ENCODE assay signal across 31 cellular contexts in the genomic region with DNA sequence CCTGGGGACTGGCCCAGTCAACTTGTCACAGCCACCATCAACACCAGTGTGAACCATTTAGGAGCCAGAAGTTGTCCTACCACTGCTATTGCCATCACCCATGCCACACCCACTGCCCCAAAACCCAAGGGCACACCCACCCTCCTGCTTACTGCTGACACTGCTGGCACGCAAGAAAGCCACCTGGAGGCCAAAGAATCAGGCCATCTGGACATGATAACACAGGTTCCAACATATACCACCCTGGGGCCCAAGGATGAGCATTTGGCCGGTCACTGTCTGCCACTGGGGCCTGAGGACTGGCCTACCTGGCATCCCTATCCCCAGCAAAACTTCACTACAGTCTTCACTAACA.
"Had no signal": no experiment of that assay in that cellular context is flagged by ENCODE, and none has a peak within 500 bp of the region (broad histone marks: within the 10 kb centered on the region; RNA-seq: fewer than 3 reads in every experiment).

No MANE protein-coding gene starts in this region.

- H3K27ac ChIP-seq: brain microvascular endothelial cell, PC-9, SJCRH30, SK-N-MC, WERI-Rb-1 had no signal

- H3K36me3 Mint-ChIP-seq: activated CD4-positive, alpha-beta memory T cell treated with anti-CD3 and anti-CD28 coated beads for 36 hours; activated naive CD4-positive, alpha-beta T cell treated with anti-CD3 and anti-CD28 coated beads, Interleukin-2, amount 10 ng/mL, durations not matched to agents 7 days and 5 days; activated naive CD8-positive, alpha-beta T cell treated with anti-CD3 and anti-CD28 coated beads for 36 hours had no signal

- H3K27me3 ChIP-seq: brain microvascular endothelial cell, SJCRH30 had no signal

- H3K27ac Mint-ChIP-seq: activated CD4-positive, alpha-beta memory T cell treated with anti-CD3 and anti-CD28 coated beads for 36 hours; activated CD4-positive, alpha-beta T cell treated with anti-CD3 and anti-CD28 coated beads, Interleukin-2, amount 10 ng/mL, durations not matched to agents 7 days and 5 days; activated naive CD4-positive, alpha-beta T cell treated with anti-CD3 and anti-CD28 coated beads, Interleukin-2, amount 10 ng/mL, durations not matched to agents 7 days and 5 days; activated naive CD8-positive, alpha-beta T cell treated with anti-CD3 and anti-CD28 coated beads for 36 hours; activated T-helper 1 cell treated with anti-CD3 and anti-CD28 coated beads, Interleukin-12 subunit alpha, Interleukin-12 subunit beta, Interleukin-2, Interleukin-4 antibody, amounts not matched to agents 30 ng/mL and 10 ng/mL and 1 ng/mL, durations not matched to agents 14 hours and 24 hours and 36 hours had no signal

- H2AFZ ChIP-seq: PC-9 had no signal

- H3K9me3 ChIP-seq: SJCRH30 had no signal

- H3K4me2 ChIP-seq: PC-9 had no signal

- H3K36me3 ChIP-seq: brain microvascular endothelial cell, SJCRH30, WERI-Rb-1 had no signal

- DNase-seq: activated CD4-positive, alpha-beta memory T cell treated with anti-CD3 and anti-CD28 coated beads for 36 hours; activated CD4-positive, alpha-beta T cell treated with anti-CD3 and anti-CD28 coated beads, Interleukin-2, amount 10 ng/mL, durations not matched to agents 7 days and 5 days; activated CD8-positive, alpha-beta memory T cell treated with anti-CD3 and anti-CD28 coated beads, Interleukin-2, amount 50 U/mL, for 4 hours; activated gamma-delta T cell treated with Interleukin-2 at 50 U/mL for 16 hours; activated naive CD4-positive, alpha-beta T cell treated with anti-CD3 and anti-CD28 coated beads, Interleukin-2, amount 10 ng/mL, durations not matched to agents 7 days and 5 days; activated naive CD8-positive, alpha-beta T cell treated with anti-CD3 and anti-CD28 coated beads for 36 hours; activated T-cell treated with anti-CD3 and anti-CD28 coated beads for 4 hours; activated T-cell treated with anti-CD3 and anti-CD28 coated beads, Interleukin-2, amount 50 U/mL, for 4 hours; amniotic stem cell; aorta; brain microvascular endothelial cell; central memory CD4-positive, alpha-beta T cell; Kasumi-1; KBM-7; NCI-H1092 treated with DMSO at 0.1 percent for 48 hours; NCI-H1417; NCI-H146; NCI-H187; NCI-H2029 treated with DMSO at 0.1 percent for 48 hours; NCI-H2107; NCI-H2171; NCI-H510A; NCI-H526; NCI-H748 treated with DMSO at 0.1 percent for 48 hours; PC-9; SHP77; T1000; WERI-Rb-1 had no signal

- H3K27me3 Mint-ChIP-seq: activated naive CD4-positive, alpha-beta T cell treated with anti-CD3 and anti-CD28 coated beads, Interleukin-2, amount 10 ng/mL, durations not matched to agents 7 days and 5 days had no signal

- ATAC-seq: activated T-cell treated with anti-CD3 and anti-CD28 coated beads, Interleukin-2, amount 50 U/mL, for 4 hours had no signal

- H3K4me3 ChIP-seq: PC-9, SJCRH30, SK-N-MC had no signal

- H3K4me3 Mint-ChIP-seq: activated CD4-positive, alpha-beta memory T cell treated with anti-CD3 and anti-CD28 coated beads for 36 hours; activated CD4-positive, alpha-beta T cell treated with anti-CD3 and anti-CD28 coated beads, Interleukin-2, amount 10 ng/mL, durations not matched to agents 7 days and 5 days; activated naive CD4-positive, alpha-beta T cell treated with anti-CD3 and anti-CD28 coated beads, Interleukin-2, amount 10 ng/mL, durations not matched to agents 7 days and 5 days; activated naive CD8-positive, alpha-beta T cell treated with anti-CD3 and anti-CD28 coated beads for 36 hours; activated T-cell treated with anti-CD3 and anti-CD28 coated beads, Interleukin-2, amount 50 U/mL, for 4 hours; activated T-helper 1 cell treated with anti-CD3 and anti-CD28 coated beads, Interleukin-12 subunit alpha, Interleukin-12 subunit beta, Interleukin-2, Interleukin-4 antibody, amounts not matched to agents 30 ng/mL and 10 ng/mL and 1 ng/mL, durations not matched to agents 14 hours and 24 hours and 36 hours had no signal

- H3K4me1 Mint-ChIP-seq: activated CD4-positive, alpha-beta T cell treated with anti-CD3 and anti-CD28 coated beads, Interleukin-2, amount 10 ng/mL, durations not matched to agents 7 days and 5 days; activated naive CD4-positive, alpha-beta T cell treated with anti-CD3 and anti-CD28 coated beads, Interleukin-2, amount 10 ng/mL, durations not matched to agents 7 days and 5 days; activated naive CD8-positive, alpha-beta T cell treated with anti-CD3 and anti-CD28 coated beads for 36 hours had no signal
